31 cellular contexts compared by ENCODE assay signal in genomic region chr5:1164696-1165630, GRCh38. TPM values are rescaled to one million over a fixed set of nuclear protein-coding genes. Genes with fewer than 3 reads are reported as not detected.
DNase-seq lines count a peak whose midpoint lies in the region; ATAC-seq, FAIRE-seq and TF ChIP-seq lines count a peak whose summit lies in the region.
"Had no signal": no experiment of that assay in that cellular context is flagged by ENCODE, and none has a peak within 500 bp of the region (broad histone marks: within the 10 kb centered on the region; RNA-seq: fewer than 3 reads in every experiment).

No MANE protein-coding gene starts in this region.

- peak; percentile 15 for DNase-seq in left cardiac atrium
- DNase-seq in left ventricle myocardium inferior = no peak
- no peak for DNase-seq in Panc1 (ENCODE audit: low read depth, low spot score)
- DNase-seq in H1 (ENCODE audit: low read depth in 1 of 2, low spot score in 2 of 2) = no peak
- peak; percentile 82 for DNase-seq in testis
- no peak for DNase-seq in kidney tubule cell (ENCODE audit: low spot score)
- no peak for DNase-seq in NCI-H2171 treated with DMSO at 0.1 percent for 48 hours (lab: John Stamatoyannopoulos, UW)
- DNase-seq in UCSD-AML1 (lab: John Stamatoyannopoulos, UW; ENCODE audit: unreplicated experiment) = no peak
- DNase-seq: activated CD4-positive, alpha-beta T cell treated with anti-CD3 and anti-CD28 coated beads, Interleukin-2, amount 50 U/mL, for 48 hours; activated T-cell treated with anti-CD3 and anti-CD28 coated beads, Interleukin-2, amount 50 U/mL, for 72 hours; CD4-positive, alpha-beta T cell; cortex of kidney; DMS 273 treated with DMSO at 0.1 percent for 48 hours; effector memory CD4-positive, alpha-beta T cell; EL; erythroblast; GOT3; NCI-H146; NCI-H2107; NCI-H446; NCI-H82; PC-3; tibial artery had no signal

- no peaks in the 10 kb centered on the region for H3K79me2 ChIP-seq in H1 (ENCODE audit: control insufficient read depth in 1 of 2, insufficient read depth in 2 of 2, low read length in 2 of 2)

- no peak overlapping the region for H3K56ac ChIP-seq in H1 (replicated peaks; ENCODE audit: insufficient read length, low read depth, low read length)

- H3K14ac ChIP-seq in H1 (ENCODE audit: insufficient read length) = no peak overlapping the region

- no peak overlapping the region for H2AFZ ChIP-seq in H1 (ENCODE audit: low read length)

- no peak overlapping the region for H2BK20ac ChIP-seq in H1 (ENCODE audit: low read length)

- in situ Hi-C loops in Panc1 (cut with HindIII; ENCODE audit: low pct_unique_long_range_greater_than_20kb, low sequenced_read_pairs) = no loop called here

- CTCF ChIA-PET in Panc1 (lab: Charles Lee) (interaction anchor here (0.6 to 1.1 kb wide), 2 partner anchors 24 to 230 kb away, joined by 3 to 4 read pairs; no protein-coding TSS in a partner anchor), H1 (lab: Charles Lee; ENCODE audit: partially characterized antibody) (interaction anchor here (0.8 to 1.6 kb wide), 8 partner anchors 10 to 243 kb away, joined by 3 to 10 read pairs (median 3); no protein-coding TSS in a partner anchor)

- H3K4ac ChIP-seq in H1 (replicated peaks; ENCODE audit: insufficient read length, low read depth, low read length) = no peak overlapping the region

- 0 out of 2 replicates have a peak overlapping the region, but pooled peaks have one; percentile 95 for H2BK15ac ChIP-seq in H1 (ENCODE audit: low read length)

- no peak overlapping the region for H3K9ac ChIP-seq in H1 (replicated peaks in 1 of 4; ENCODE audit: extremely low read depth in 1 of 4, low read depth in 3 of 4, low read length in 3 of 4)

- TF ChIP-seq POLR2A in H1 (IDR thresholded peaks at IDR 0.05; ENCODE audit: control extremely low read depth in 1 of 2, low read depth in 2 of 2, low read length in 2 of 2) (no peak), testis (IDR thresholded peaks at IDR 0.05) (no peak)

- H3K27ac ChIP-seq in left ventricle myocardium inferior (replicated peaks) (no peak overlapping the region), Panc1 (ENCODE audit: low read length) (peak overlapping the region; percentile 48; the same call in 1 of the 2 replicates), H1 (ENCODE audit: low read depth, low read length) (no peak overlapping the region), testis (no peak overlapping the region)
- H3K27ac ChIP-seq: left lung, neutrophil, right lobe of liver, tibial artery had no signal

- H4K5ac ChIP-seq in H1 (ENCODE audit: insufficient read length, low read depth, low read length) = no peak overlapping the region

- no peak for FAIRE-seq in H1 (lab: Jason Lieb, UNC)
- FAIRE-seq: GM18507 had no signal

- H3K4me3 ChIP-seq in left ventricle myocardium inferior = no peak overlapping the region
- no peak overlapping the region for H3K4me3 ChIP-seq in Panc1 (ENCODE audit: low read depth in 2 of 2, low read length in 2 of 2)
- no peak overlapping the region for H3K4me3 ChIP-seq in H1 (ENCODE audit: extremely low read depth in 1 of 4, insufficient read depth in 2 of 4, low read depth in 3 of 4, low read length in 4 of 4)
- H3K4me3 ChIP-seq in testis = no peak overlapping the region
- H3K4me3 ChIP-seq: left lung, right lobe of liver, tibial artery had no signal

- H4K20me1 ChIP-seq in H1 (replicated peaks in 1 of 2; ENCODE audit: control insufficient read depth in 1 of 2, insufficient read depth in 2 of 2, low read length in 2 of 2) = no peaks in the 10 kb centered on the region

- H2BK120ac ChIP-seq in H1 (replicated peaks; ENCODE audit: low read depth, low read length) = no peak overlapping the region

- no peak overlapping the region for H3K18ac ChIP-seq in H1 (ENCODE audit: extremely low read depth, low read length)

- POLR2A ChIA-PET in Panc1 (lab: Charles Lee) (interaction anchor here (0.7 kb wide), 1 partner anchor 131 kb away, joined by 3 read pairs; no protein-coding TSS in a partner anchor), H1 (lab: Charles Lee; ENCODE audit: partially characterized antibody) (interaction anchor here (0.6 kb wide), 1 partner anchor 162 kb away, joined by 3 read pairs; no protein-coding TSS in a partner anchor)

- intact Hi-C loops in left cardiac atrium (cut with DNase I) (loop anchor here (5.0 to 10.0 kb wide), 3 partner anchors 240 to 482 kb away; no protein-coding TSS in a partner anchor), left ventricle myocardium inferior (cut with micrococcal nuclease) (no loop called here), Panc1 (cut with micrococcal nuclease; ENCODE audit: unreplicated experiment) (loop anchor here (10.0 kb wide), 1 partner anchor 80 kb away; no protein-coding TSS in a partner anchor), testis (cut with DNase I; ENCODE audit: low total_unique reads) (loop anchor here (10.0 kb wide), 1 partner anchor 490 kb away; no protein-coding TSS in a partner anchor)

- H3K4me2 ChIP-seq in H1 (ENCODE audit: insufficient read depth in 1 of 2, low read depth in 2 of 2, low read length in 2 of 2) = no peak overlapping the region

- peak overlapping the region; percentile 16; the same call in 1 of the 2 replicates for H4K8ac ChIP-seq in H1 (ENCODE audit: extremely low read depth, insufficient read depth, low read length)

- TF ChIP-seq CTCF in left ventricle myocardium inferior (IDR thresholded peaks at IDR 0.05; ENCODE audit: borderline replicate concordance) = no peak
- no peak for TF ChIP-seq CTCF in Panc1 (IDR thresholded peaks at IDR 0.05)
- TF ChIP-seq CTCF in H1 (IDR thresholded peaks at IDR 0.05; ENCODE audit: control extremely low read depth in 1 of 3, insufficient read depth in 1 of 3, low read depth in 1 of 3, low read length in 3 of 3) = no peak
- no peak for TF ChIP-seq CTCF in testis (IDR thresholded peaks at IDR 0.05)

- H3K4me1 ChIP-seq in left ventricle myocardium inferior = peaks cover 24% of the 10 kb centered on the region
- H3K4me1 ChIP-seq in Panc1 (ENCODE audit: control insufficient read depth, insufficient read depth, low read length) = peaks cover 43% of the 10 kb centered on the region
- H3K4me1 ChIP-seq in H1 (replicated peaks in 1 of 4; ENCODE audit: control insufficient read depth in 3 of 4, insufficient read depth in 4 of 4, low read length in 3 of 4) = peaks cover 0 to 5% (median 2%) of the 10 kb centered on the region in 4 experiments; a peak in 2 of 7 replicates
- H3K4me1 ChIP-seq in testis = peaks cover 30% of the 10 kb centered on the region

- H2BK12ac ChIP-seq in H1 (ENCODE audit: low read depth, low read length) = no peak overlapping the region

- 92% methylated on average over 23 of the region's 27 CpGs; no CpG with 5 or more reads in 1 of the 2 experiments for WGBS in H1 (ENCODE audit: extremely low coverage in 1 of 2, insufficient coverage in 1 of 2, insufficient read length in 1 of 2, insufficient replicate concordance in 2 of 2, low coverage in 1 of 2, low lambda C conversion rate in 2 of 2, missing lambda C conversion rate in 1 of 2), 2 experiments
- 67 to 73% methylated on average over 9 to 25 of the region's 27 CpGs for WGBS in testis, 2 donors

- H3K27me3 ChIP-seq in left ventricle myocardium inferior (ENCODE audit: low read depth) (peaks cover 4% of the 10 kb centered on the region), Panc1 (ENCODE audit: control insufficient read depth, insufficient read depth, low read length) (no peaks in the 10 kb centered on the region), H1 (replicated peaks in 1 of 4; ENCODE audit: control insufficient read depth in 3 of 4, extremely low read depth in 1 of 4, insufficient read depth in 3 of 4, low read length in 3 of 4) (no peaks in the 10 kb centered on the region; a peak in 1 of 7 replicates), testis (no peaks in the 10 kb centered on the region)
- H3K27me3 ChIP-seq: right lobe of liver had no signal

- H2BK5ac ChIP-seq in H1 (ENCODE audit: low read depth, low read length) = no peak overlapping the region

- no peaks in the 10 kb centered on the region for H3K9me3 ChIP-seq in left ventricle myocardium inferior (replicated peaks)
- no peaks in the 10 kb centered on the region for H3K9me3 ChIP-seq in Panc1 (ENCODE audit: control insufficient read depth, insufficient read depth, low read depth, low read length)
- H3K9me3 ChIP-seq in H1 (ENCODE audit: insufficient read depth in 2 of 2, low read depth in 1 of 2, low read length in 1 of 2) = no peaks in the 10 kb centered on the region
- no peaks in the 10 kb centered on the region for H3K9me3 ChIP-seq in testis
- H3K9me3 ChIP-seq: left lung, neutrophil, right lobe of liver, tibial artery had no signal

- H3K36me3 ChIP-seq in left ventricle myocardium inferior (no peaks in the 10 kb centered on the region), Panc1 (ENCODE audit: control insufficient read depth, insufficient read depth, low read length) (no peaks in the 10 kb centered on the region), H1 (ENCODE audit: control insufficient read depth in 2 of 4, insufficient read depth in 4 of 4, low read length in 3 of 4) (no peaks in the 10 kb centered on the region), testis (ENCODE audit: low read depth, missing control alignments) (no peaks in the 10 kb centered on the region)
- H3K36me3 ChIP-seq: left lung, neutrophil, right lobe of liver, tibial artery had no signal

- ATAC-seq in left cardiac atrium (no peak), Panc1 (no peak)
- ATAC-seq: activated CD4-positive, CD25-positive, alpha-beta regulatory T cell treated with anti-CD3 and anti-CD28 coated beads, Interleukin-2, amount 50 U/mL, for 24 hours; activated T-cell treated with anti-CD3 and anti-CD28 coated beads, Interleukin-2, amount 50 U/mL, for 72 hours; left lung; PC-3; right lobe of liver had no signal

- no peak for TF ChIP-seq EP300 in H1 (IDR thresholded peaks at IDR 0.05; ENCODE audit: borderline replicate concordance in 1 of 2, low read depth in 2 of 2, low read length in 2 of 2)

- no peak overlapping the region for H2AK5ac ChIP-seq in H1 (ENCODE audit: low read depth, low read length)

- no TSS peak for BruUV-seq in Panc1 (replicated peaks; lab: Mats Ljungman, UMichigan)

- H3K23ac ChIP-seq in H1 (ENCODE audit: insufficient read length) = no peak overlapping the region

- H3K79me1 ChIP-seq in H1 (ENCODE audit: low read depth, low read length) = no peaks in the 10 kb centered on the region; the same call in 1 of the 2 replicates

- peaks cover 8% of the 10 kb centered on the region; the same call in 1 of the 2 replicates for H3K23me2 ChIP-seq in H1 (ENCODE audit: low read depth, low read length)

- no peak for TF ChIP-seq RAD21 in H1 (IDR thresholded peaks at IDR 0.05 in 1 of 2, conservative IDR thresholded peaks at IDR 0.05 in 1 of 2; ENCODE audit: low read depth in 2 of 2, low read length in 2 of 2)

- H4K91ac ChIP-seq in H1 (replicated peaks; ENCODE audit: insufficient read length, low read length) = no peak overlapping the region

RNA-seq across cellular contexts. Expression of gene SLC6A19, which starts 36.4 kb away (rescaled TPM):
- total RNA-seq in left cardiac atrium = not detected
- not detected for total RNA-seq in left ventricle myocardium inferior
- 0.23 TPM for total RNA-seq in Panc1 (2021; ENCODE audit: unreplicated experiment)
- 0.44 TPM for polyA plus RNA-seq in Panc1 (2012; ENCODE audit: insufficient read length)
- total RNA-seq in H1 (2021; fragmentation: NEBNext Ultra II Directional; extraction: Animal tissue kit (Norgen Biotek cat#: 25700)) = not detected in 2 replicates
- 0.02 and 0.03 TPM in 2 replicates for polyA plus RNA-seq in H1 (2011; rRNA removed)
- polyA plus RNA-seq in H1 (2011; cell fraction: cytosol; rRNA removed) = 0.03 TPM
- 0.06 TPM for polyA plus RNA-seq in H1 (2011; cell fraction: nucleus; rRNA removed)
- polyA plus RNA-seq in H1 (2012, experiment 1 of 2) = 0.05 TPM in 1 of 4 replicates, not detected in the others
- polyA plus RNA-seq in H1 (2012, experiment 2 of 2) = 0.03 TPM
- not detected for polyA plus RNA-seq in H1 (2013, experiment 1 of 2)
- 0.02 TPM for polyA plus RNA-seq in H1 (2013, experiment 2 of 2)
- polyA minus RNA-seq in H1 (2011; rRNA and poly(A)+ RNA removed) = 0.22 TPM in 1 of 2 replicates, not detected in the other
- not detected for polyA minus RNA-seq in H1 (2011; cell fraction: cytosol; rRNA and poly(A)+ RNA removed)
- not detected for polyA minus RNA-seq in H1 (2011; cell fraction: nucleus; rRNA and poly(A)+ RNA removed)
- total RNA-seq in testis = under 1 TPM; 0.16 to 0.68 TPM
- 0.28 TPM for polyA plus RNA-seq in testis (ENCODE audit: insufficient read depth, low read depth, low replicate concordance)
- total RNA-seq: activated T-cell treated with anti-CD3 and anti-CD28 coated beads, Interleukin-2, amount 50 U/mL, for 72 hours; CD4-positive, alpha-beta T cell; HT-29; left lung; MCF 10A; myocyte; PC-3 had no signal

RNA-seq across cellular contexts. Expression of gene SLC12A7, which starts 53.1 kb away (rescaled TPM):
- total RNA-seq in left cardiac atrium = 10 to 100 TPM; 53.7 to 54.1 TPM
- total RNA-seq in left ventricle myocardium inferior = 140 TPM
- total RNA-seq in Panc1 (2021; ENCODE audit: unreplicated experiment) = 297 TPM
- 468 TPM for polyA plus RNA-seq in Panc1 (2012; ENCODE audit: insufficient read length)
- total RNA-seq in H1 (2021; fragmentation: NEBNext Ultra II Directional; extraction: Animal tissue kit (Norgen Biotek cat#: 25700)) = 38.6 and 39.7 TPM in 2 replicates
- polyA plus RNA-seq in H1 (2011; rRNA removed) = 23.5 and 37.5 TPM in 2 replicates
- 26.4 TPM for polyA plus RNA-seq in H1 (2011; cell fraction: cytosol; rRNA removed)
- 181 TPM for polyA plus RNA-seq in H1 (2011; cell fraction: nucleus; rRNA removed)
- 27.4 to 47.0 TPM (median 38.9 TPM) in 4 replicates for polyA plus RNA-seq in H1 (2012, experiment 1 of 2)
- polyA plus RNA-seq in H1 (2012, experiment 2 of 2) = 19.5 TPM
- 27.2 TPM for polyA plus RNA-seq in H1 (2013, experiment 1 of 2)
- 24.9 TPM for polyA plus RNA-seq in H1 (2013, experiment 2 of 2)
- polyA minus RNA-seq in H1 (2011; rRNA and poly(A)+ RNA removed) = 23.8 and 28.1 TPM in 2 replicates
- 33.8 TPM for polyA minus RNA-seq in H1 (2011; cell fraction: cytosol; rRNA and poly(A)+ RNA removed)
- 44.5 TPM for polyA minus RNA-seq in H1 (2011; cell fraction: nucleus; rRNA and poly(A)+ RNA removed)
- total RNA-seq in testis = 100 to 1,000 TPM; 168 to 212 TPM
- 73.2 TPM for polyA plus RNA-seq in testis (ENCODE audit: insufficient read depth, low read depth, low replicate concordance)

Comparison
In these comparisons a context has a peak if more than half of its experiments do, and no peak if none do; other contexts are left out.
1. DNase-seq: peak in left cardiac atrium (single experiment) and testis (single experiment); none in left ventricle myocardium inferior (single experiment), Panc1 (single experiment), H1 (0 of 2), kidney tubule cell (single experiment), NCI-H2171 treated with DMSO at 0.1 percent for 48 hours (single experiment) and UCSD-AML1 (single experiment).